In the genomic region with DNA sequence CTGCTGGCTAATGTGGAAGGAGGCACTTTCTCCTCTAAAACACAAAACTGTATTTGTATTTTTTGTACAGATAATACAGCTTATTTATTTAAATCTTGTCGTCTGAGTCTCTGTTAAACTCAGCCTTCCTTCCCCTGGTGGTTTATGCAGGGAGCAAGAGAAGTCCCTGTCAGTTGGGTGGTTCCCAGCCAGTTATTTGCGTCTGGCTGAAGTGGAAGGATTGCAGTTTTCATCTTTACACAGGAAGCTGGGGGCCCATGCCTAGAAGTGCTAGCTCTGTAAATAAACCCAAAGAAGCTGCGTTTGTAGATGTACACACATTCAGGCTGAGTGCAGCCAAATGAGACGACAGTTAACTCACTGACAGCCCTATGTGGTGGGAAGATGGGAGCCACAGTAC, we compare ENCODE assay signal across 1 cellular context.
TF ChIP-seq lines count a peak whose summit lies in the region.

No MANE protein-coding gene starts in this region.

TF ChIP-seq in SK-N-SH treated with all-trans-retinoic acid at 6 μM for 48 hours, 23 proteins besides CTCF, POLR2A, EP300 and RAD21 (continued from another document):
- TF ChIP-seq, protein P1, sequence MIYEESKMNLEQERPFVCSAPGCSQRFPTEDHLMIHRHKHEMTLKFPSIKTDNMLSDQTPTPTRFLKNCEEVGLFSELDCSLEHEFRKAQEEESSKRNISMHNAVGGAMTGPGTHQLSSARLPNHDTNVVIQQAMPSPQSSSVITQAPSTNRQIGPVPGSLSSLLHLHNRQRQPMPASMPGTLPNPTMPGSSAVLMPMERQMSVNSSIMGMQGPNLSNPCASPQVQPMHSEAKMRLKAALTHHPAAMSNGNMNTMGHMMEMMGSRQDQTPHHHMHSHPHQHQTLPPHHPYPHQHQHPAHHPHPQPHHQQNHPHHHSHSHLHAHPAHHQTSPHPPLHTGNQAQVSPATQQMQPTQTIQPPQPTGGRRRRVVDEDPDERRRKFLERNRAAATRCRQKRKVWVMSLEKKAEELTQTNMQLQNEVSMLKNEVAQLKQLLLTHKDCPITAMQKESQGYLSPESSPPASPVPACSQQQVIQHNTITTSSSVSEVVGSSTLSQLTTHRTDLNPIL (CRISPR knock-in tag; IDR thresholded peaks at IDR 0.05; ENCODE audit: low read depth), result no peak
- no peak for TF ChIP-seq CSDC2 (CRISPR knock-in tag; IDR thresholded peaks at IDR 0.05)
- no peak for TF ChIP-seq ZNF8 (CRISPR knock-in tag; IDR thresholded peaks at IDR 0.05)
- no peak for TF ChIP-seq PPARA (CRISPR knock-in tag; IDR thresholded peaks at IDR 0.05; ENCODE audit: borderline replicate concordance)
- no peak for TF ChIP-seq TCF4 (CRISPR knock-in tag; IDR thresholded peaks at IDR 0.05; ENCODE audit: borderline replicate concordance)
- no peak for TF ChIP-seq BACH2 (CRISPR knock-in tag; IDR thresholded peaks at IDR 0.05; ENCODE audit: borderline replicate concordance)
TF ChIP-seq in SK-N-SH treated with all-trans-retinoic acid at 6 μM for 48 hours: peak in this region for 0.
